Comparison of ENCODE assay signal across 8 cellular contexts in genomic region chr12:84874125-84874824, GRCh38. TPM values are rescaled to one million over a fixed set of nuclear protein-coding genes. Genes with fewer than 3 reads are reported as not detected.
A peak's percentile ranks its signal among the peaks of the same experiment; 100 is the strongest.
DNase-seq lines count a peak whose midpoint lies in the region; ATAC-seq and TF ChIP-seq lines count a peak whose summit lies in the region.

No MANE protein-coding gene starts in this region.

- POLR2A ChIA-PET in BJ (lab: Charles Lee) = no interaction called here

- CTCF ChIA-PET in BJ (lab: Yijun Ruan, JAX) = interaction anchor here (0.9 to 12.5 kb wide), 11 partner anchors 8 to 202 kb away, joined by 3 to 152 read pairs (median 4); partner anchors contain the start of genes LRRIQ1 and TSPAN19

- H3K27me3 ChIP-seq in BJ (ENCODE audit: control insufficient read depth, insufficient read depth, low read length) = no peaks in the 10 kb centered on the region

- TF ChIP-seq CTCF in BJ (IDR thresholded peaks at IDR 0.05; ENCODE audit: insufficient read depth, low read depth, low read length) (peak; percentile 59), retinal pigment epithelial cell (conservative IDR thresholded peaks at IDR 0.05; ENCODE audit: low read depth, low read length) (peak; percentile 61)

- H3K4me3 ChIP-seq in BJ (ENCODE audit: low read depth, low read length) (no peak overlapping the region), retinal pigment epithelial cell (ENCODE audit: low read length) (no peak overlapping the region)

- ATAC-seq in GM18519 (IDR thresholded peaks at IDR 0.05; ENCODE audit: low FRiP score, unreplicated experiment) (peak; percentile 96), HG02938 (IDR thresholded peaks at IDR 0.05; ENCODE audit: unreplicated experiment) (peak; percentile 96)

- H3K36me3 ChIP-seq in BJ (ENCODE audit: control insufficient read depth, insufficient read depth, low read length) = no peaks in the 10 kb centered on the region

- DNase-seq in BJ (ENCODE audit: low read depth) (no peak), NCI-H1417 treated with DMSO at 0.1 percent for 48 hours (lab: John Stamatoyannopoulos, UW) (peak; percentile 60), SW480 (ENCODE audit: low spot score) (peak; percentile 62), foreskin melanocyte (peak; percentile 41), retinal pigment epithelial cell (ENCODE audit: low read depth) (peak; percentile 22), UCSD-AML1 (lab: John Stamatoyannopoulos, UW; ENCODE audit: unreplicated experiment) (no peak)

RNA-seq across cellular contexts. Expression of gene SLC6A15, which starts 38.3 kb away (rescaled TPM):
- 0.01 TPM in 1 of 2 replicates, not detected in the other for polyA plus RNA-seq in BJ (2011; rRNA removed)
- polyA minus RNA-seq in BJ (2011; rRNA and poly(A)+ RNA removed) = not detected in 2 replicates

Comparison
In these comparisons a context has a peak if more than half of its experiments do, and no peak if none do; other contexts are left out.
1. DNase-seq: peak in NCI-H1417 treated with DMSO at 0.1 percent for 48 hours (single experiment), SW480 (single experiment), foreskin melanocyte (single experiment) and retinal pigment epithelial cell (single experiment); none in BJ (single experiment) and UCSD-AML1 (single experiment).